4 cellular contexts compared by ENCODE assay signal in the genomic region with DNA sequence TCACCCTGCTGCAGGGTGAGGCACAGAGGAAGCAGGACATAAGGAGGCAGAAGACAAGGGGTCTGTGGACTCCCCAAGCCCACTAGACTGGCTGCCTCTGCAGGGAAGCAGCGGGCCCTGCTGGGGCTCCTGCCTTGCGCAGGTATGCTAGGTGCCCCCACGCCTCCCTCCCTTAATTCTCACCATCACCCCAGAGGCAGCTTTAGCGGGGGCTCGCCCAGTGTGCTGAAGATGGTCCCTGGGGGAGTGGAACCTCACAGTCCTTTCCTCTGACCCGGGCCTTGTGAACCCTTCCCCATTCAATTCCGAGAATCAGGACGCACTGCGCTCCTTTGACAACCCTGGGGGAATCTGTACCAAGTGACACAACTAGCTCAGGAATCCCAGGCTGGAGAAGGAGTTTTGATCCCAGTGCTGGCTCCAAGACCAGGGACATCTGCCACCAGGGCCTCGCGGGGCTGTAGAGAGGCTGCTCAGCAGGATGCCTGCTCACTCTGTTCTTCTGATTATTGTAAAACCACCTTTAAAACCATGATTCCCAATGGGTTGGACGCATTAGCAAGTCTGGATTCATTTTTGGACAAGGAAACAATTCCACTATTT.
"Had no signal": no experiment of that assay in that cellular context is flagged by ENCODE, and none has a peak within 500 bp of the region (broad histone marks: within the 10 kb centered on the region; RNA-seq: fewer than 3 reads in every experiment).

No MANE protein-coding gene starts in this region.

- H3K27ac Mint-ChIP-seq: GM23338, H9 had no signal

- DNase-seq: H9, HCEC 1CT, IMR-90 had no signal

- H3K4me3 Mint-ChIP-seq: GM23338, H9 had no signal

- H3K4me2 ChIP-seq: GM23338 had no signal

- H3K4me3 ChIP-seq: GM23338 had no signal

- ATAC-seq: GM23338 had no signal

- H3K9me3 Mint-ChIP-seq: H9 had no signal

- H2AFZ ChIP-seq: GM23338 had no signal
